ENCODE assay signal across 9 cellular contexts in genomic region chr17:8375738-8376259, GRCh38. TPM values are rescaled to one million over a fixed set of nuclear protein-coding genes. Genes with fewer than 3 reads are reported as not detected.
A peak's percentile ranks its signal among the peaks of the same experiment; 100 is the strongest.
DNase-seq lines count a peak whose midpoint lies in the region; ATAC-seq and TF ChIP-seq lines count a peak whose summit lies in the region.
"Had no signal": no experiment of that assay in that cellular context is flagged by ENCODE, and none has a peak within 500 bp of the region (broad histone marks: within the 10 kb centered on the region; RNA-seq: fewer than 3 reads in every experiment).

No MANE protein-coding gene starts in this region.

- POLR2A ChIA-PET in MCF 10A (lab: Yijun Ruan, JAX), result interaction anchor here (0.6 to 2.9 kb wide), 8 partner anchors 10 to 316 kb away, joined by 3 to 17 read pairs (median 4); partner anchors contain the start of genes CTC1, NDEL1, PFAS and SLC25A35

- H3K9me3 ChIP-seq in DND-41 (ENCODE audit: insufficient read depth, low read length, severe bottlenecking) (no peaks in the 10 kb centered on the region), MG63 (no peaks in the 10 kb centered on the region), stomach smooth muscle (ENCODE audit: control insufficient read depth in 2 of 2, low read length in 2 of 2) (no peaks in the 10 kb centered on the region)

- peak overlapping the region; percentile 85 for H3K27ac ChIP-seq in DND-41 (ENCODE audit: low read length)
- H3K27ac ChIP-seq in stomach smooth muscle (ENCODE audit: low read length), result peak overlapping the region; percentile 81

- peaks cover 20% of the 10 kb centered on the region for H3K4me1 Mint-ChIP-seq in MCF 10A (ENCODE audit: insufficient read depth, unreplicated experiment)

- H3K79me2 ChIP-seq in DND-41 (ENCODE audit: insufficient read depth, low read length), result peaks cover 35% of the 10 kb centered on the region

- H3K27me3 Mint-ChIP-seq in MCF 10A (ENCODE audit: insufficient read depth, unreplicated experiment), result no peaks in the 10 kb centered on the region

- BruUV-seq in MCF 10A (replicated peaks; lab: Mats Ljungman, UMichigan), result no TSS peak

- H3K27me3 ChIP-seq in DND-41 (ENCODE audit: insufficient read depth, low read length, poor library complexity) (no peaks in the 10 kb centered on the region), MG63 (no peaks in the 10 kb centered on the region), stomach smooth muscle (ENCODE audit: control insufficient read depth in 1 of 2, insufficient read depth in 2 of 2, low read length in 2 of 2) (no peaks in the 10 kb centered on the region)

- H3K4me1 ChIP-seq in DND-41 (ENCODE audit: insufficient read depth, low read length) (peaks cover 52% of the 10 kb centered on the region), stomach smooth muscle (ENCODE audit: control insufficient read depth, insufficient read depth, low read length) (peaks cover 21% of the 10 kb centered on the region)

- CTCF ChIA-PET in MCF 10A (lab: Yijun Ruan, JAX), result interaction anchor here (0.7 to 1.8 kb wide), 4 partner anchors 8 to 35 kb away, joined by 3 to 6 read pairs (median 5); no protein-coding TSS in a partner anchor

- H3K36me3 ChIP-seq in DND-41 (ENCODE audit: insufficient read depth, low read length), result peaks cover 47% of the 10 kb centered on the region
- peaks cover 45% of the 10 kb centered on the region for H3K36me3 ChIP-seq in MG63
- peaks cover 28 to 29% of the 10 kb centered on the region in 2 donors for H3K36me3 ChIP-seq in stomach smooth muscle (ENCODE audit: control insufficient read depth in 2 of 2, insufficient read depth in 2 of 2, low read length in 2 of 2)

- H3K4me3 ChIP-seq in DND-41 (ENCODE audit: low read depth in 1 of 2, low read length in 2 of 2) (peak overlapping the region; percentile 53 to 87), MG63 (peak overlapping the region; percentile 54), stomach smooth muscle (ENCODE audit: low read length in 2 of 2) (peak overlapping the region; percentile 97 to 98)

- H3K9me3 Mint-ChIP-seq in MCF 10A (ENCODE audit: unreplicated experiment), result no peaks in the 10 kb centered on the region

- ATAC-seq in DND-41 (ENCODE audit: insufficient read depth, low read depth) (0 out of 3 replicates have a peak, but pooled peaks have one; percentile 1), HG03439 (IDR thresholded peaks at IDR 0.05; ENCODE audit: unreplicated experiment) (no peak)

- peak overlapping the region; percentile 89 for H3K4me2 ChIP-seq in DND-41 (ENCODE audit: insufficient read depth, low read length)

- DNase-seq in DND-41 (no peak), MG63 (no peak), MCF 10A (ENCODE audit: unreplicated experiment) (no peak), kidney glomerular epithelial cell (lab: John Stamatoyannopoulos, UW) (peak; percentile 68), HPDE6-E6E7 (ENCODE audit: extremely low spot score) (no peak), RKO (ENCODE audit: low spot score) (no peak)

- H2AFZ ChIP-seq in DND-41 (ENCODE audit: low read depth, low read length), result peak overlapping the region; percentile 96

- H3K9ac ChIP-seq in DND-41 (ENCODE audit: low read depth, low read length) (peak overlapping the region; percentile 78), stomach smooth muscle (ENCODE audit: low read length in 2 of 2) (peak overlapping the region; percentile 93 to 96)

- intact Hi-C loops in MCF 10A (cut with micrococcal nuclease), result no loop called here

- H3K36me3 Mint-ChIP-seq in MCF 10A (ENCODE audit: insufficient read depth, unreplicated experiment), result peaks cover 53% of the 10 kb centered on the region

- no peak for TF ChIP-seq CTCF in DND-41 (IDR thresholded peaks at IDR 0.05; ENCODE audit: borderline replicate concordance, extremely low read depth, low read length, poor library complexity, severe bottlenecking)
- no peak for TF ChIP-seq CTCF in MCF 10A (IDR thresholded peaks at IDR 0.05; ENCODE audit: unreplicated experiment)

- peaks cover 17% of the 10 kb centered on the region; the same call in 1 of the 2 replicates for H4K20me1 ChIP-seq in DND-41 (ENCODE audit: insufficient read depth, low read length)

- H3K4me3 Mint-ChIP-seq in MCF 10A (ENCODE audit: unreplicated experiment), result peak overlapping the region; percentile 76

- H3K27ac Mint-ChIP-seq in MCF 10A (ENCODE audit: low read depth, unreplicated experiment), result peak overlapping the region; percentile 64

RNA-seq across cellular contexts. Expression of gene RPL26, which starts 7.2 kb away (rescaled TPM):
- total RNA-seq in MG63 (2014; rRNA removed; shearing (Covaris generic); ENCODE audit: low replicate concordance), result 5,040 and 8,050 TPM in 2 replicates
- total RNA-seq in MCF 10A (2022), result 3,179 and 3,524 TPM in 2 replicates

RNA-seq across cellular contexts. Expression of gene RNF222, which starts 21.8 kb away (rescaled TPM):
- total RNA-seq in MG63 (2014; rRNA removed; shearing (Covaris generic); ENCODE audit: low replicate concordance), result not detected in 2 replicates
- total RNA-seq in MCF 10A (2022), result not detected in 2 replicates
- total RNA-seq: RPMI7951 had no signal

RNA-seq across cellular contexts. Expression of gene ODF4, which starts 36.2 kb away (rescaled TPM):
- total RNA-seq in MG63 (2014; rRNA removed; shearing (Covaris generic); ENCODE audit: low replicate concordance), result not detected in 2 replicates
- total RNA-seq in MCF 10A (2022), result not detected in 2 replicates
- total RNA-seq: RPMI7951 had no signal

RNA-seq across cellular contexts. Expression of gene NDEL1, which starts 59.9 kb away (rescaled TPM):
- total RNA-seq in MG63 (2014; rRNA removed; shearing (Covaris generic); ENCODE audit: low replicate concordance), result 41.8 and 125 TPM in 2 replicates
- total RNA-seq in MCF 10A (2022), result 95.3 and 112 TPM in 2 replicates
